ENCODE assay signal across 19 cellular contexts in the genomic region with DNA sequence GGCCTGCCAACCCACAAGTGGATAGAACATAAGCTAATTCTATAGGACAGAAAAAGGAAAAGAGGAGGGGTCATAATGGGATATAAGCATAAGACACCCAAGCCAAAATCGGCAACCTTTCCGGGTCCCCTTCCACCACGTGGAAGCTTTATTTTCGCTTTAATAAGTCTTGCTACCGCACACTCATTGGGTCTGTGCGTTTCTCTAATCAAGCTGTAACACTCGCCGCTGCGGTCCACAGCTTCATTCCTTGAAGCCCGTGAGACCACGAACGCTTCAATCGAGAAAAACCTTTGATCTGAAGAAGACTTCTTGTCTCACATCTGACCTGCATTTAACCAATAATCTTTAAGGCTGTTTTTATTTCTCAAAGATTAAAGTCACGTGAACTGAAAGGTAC. TPM values are rescaled to one million over a fixed set of nuclear protein-coding genes. Genes with fewer than 3 reads are reported as not detected.
"Had no signal": no experiment of that assay in that cellular context is flagged by ENCODE, and none has a peak within 500 bp of the region (broad histone marks: within the 10 kb centered on the region; RNA-seq: fewer than 3 reads in every experiment).

No MANE protein-coding gene starts in this region.

- DNase-seq: activated CD4-positive, CD25-positive, alpha-beta regulatory T cell treated with anti-CD3 and anti-CD28 coated beads, Interleukin-2, amount 50 U/mL, for 72 hours; activated CD8-positive, alpha-beta memory T cell treated with anti-CD3 and anti-CD28 coated beads, Interleukin-2, amount 50 U/mL, for 48 hours; activated naive CD4-positive, alpha-beta T cell; adrenal gland; caudate nucleus; effector CD8-positive, alpha-beta T cell; gastrocnemius medialis; heart right ventricle; mucosa of descending colon; psoas muscle; sigmoid colon; stimulated activated CD4-positive, alpha-beta T cell treated with anti-CD3 and anti-CD28 coated beads, Interleukin-12 subunit alpha, Interleukin-12 subunit beta, amount 100 ng/mL, for 4 hours had no signal

- H3K36me3 Mint-ChIP-seq: activated CD4-positive, alpha-beta memory T cell treated with anti-CD3 and anti-CD28 coated beads for 36 hours had no signal

- H3K4me3 Mint-ChIP-seq: activated CD4-positive, alpha-beta memory T cell treated with anti-CD3 and anti-CD28 coated beads for 36 hours; nephron; stimulated activated naive CD8-positive, alpha-beta T cell treated with anti-CD3 and anti-CD28 coated beads, Interleukin-15, Interleukin-2, amounts not matched to agents 100 ng/mL and 50 ng/mL, for 24 hours; T-helper 2 cell treated with Interferon-gamma antibody and Interleukin-4, amounts not matched to agents 5 μg/mL and 100 μg/mL, for 36 hours had no signal

- H3K4me1 ChIP-seq: adrenal gland, gastrocnemius medialis, heart right ventricle, psoas muscle, sigmoid colon had no signal

- H3K9me3 Mint-ChIP-seq: stimulated activated naive CD8-positive, alpha-beta T cell treated with anti-CD3 and anti-CD28 coated beads, Interleukin-15, Interleukin-2, amounts not matched to agents 100 ng/mL and 50 ng/mL, for 24 hours had no signal

- H3K9me3 ChIP-seq: adrenal gland, gastrocnemius medialis, mucosa of descending colon, psoas muscle, testis had no signal

- H3K27ac Mint-ChIP-seq: activated CD4-positive, alpha-beta memory T cell treated with anti-CD3 and anti-CD28 coated beads for 36 hours; nephron; stimulated activated naive CD8-positive, alpha-beta T cell treated with anti-CD3 and anti-CD28 coated beads, Interleukin-15, Interleukin-2, amounts not matched to agents 100 ng/mL and 50 ng/mL, for 24 hours; T-helper 2 cell treated with Interferon-gamma antibody and Interleukin-4, amounts not matched to agents 5 μg/mL and 100 μg/mL, for 36 hours had no signal

- H3K27ac ChIP-seq: adrenal gland, coronary artery, gastrocnemius medialis, heart right ventricle, psoas muscle, sigmoid colon, testis had no signal

- H3K4me3 ChIP-seq: adrenal gland, coronary artery, gastrocnemius medialis, heart right ventricle, mucosa of descending colon, psoas muscle, sigmoid colon had no signal

- H3K27me3 ChIP-seq: adrenal gland, gastrocnemius medialis, sigmoid colon, testis had no signal

- H3K36me3 ChIP-seq: adrenal gland, gastrocnemius medialis, heart right ventricle, sigmoid colon had no signal

- ATAC-seq: gastrocnemius medialis, heart right ventricle, mucosa of descending colon, psoas muscle had no signal

RNA-seq across cellular contexts. Expression of gene HECW1, which starts 35.8 kb away (rescaled TPM):
- total RNA-seq: activated CD4-positive, alpha-beta memory T cell treated with anti-CD3 and anti-CD28 coated beads for 36 hours; lung microvascular endothelial cell had no signal
